In genomic region chr4:56464581-56464980, GRCh38 we compare ENCODE assay signal across 13 cellular contexts. TPM values are rescaled to one million over a fixed set of nuclear protein-coding genes. Genes with fewer than 3 reads are reported as not detected.
DNase-seq lines count a peak whose midpoint lies in the region; ATAC-seq and TF ChIP-seq lines count a peak whose summit lies in the region.
"Had no signal": no experiment of that assay in that cellular context is flagged by ENCODE, and none has a peak within 500 bp of the region (broad histone marks: within the 10 kb centered on the region; RNA-seq: fewer than 3 reads in every experiment).

No MANE protein-coding gene starts in this region.

- ATAC-seq in activated naive CD8-positive, alpha-beta T cell treated with anti-CD3 and anti-CD28 coated beads, Interleukin-2, amount 50 U/mL, for 24 hours = no peak
- ATAC-seq in GM18505 (IDR thresholded peaks at IDR 0.05; ENCODE audit: unreplicated experiment) = no peak
- ATAC-seq in GM18873 (IDR thresholded peaks at IDR 0.05; ENCODE audit: low FRiP score, unreplicated experiment) = no peak
- ATAC-seq: left cardiac atrium had no signal

- TF ChIP-seq POLR2A in GM18505 (IDR thresholded peaks at IDR 0.05; ENCODE audit: borderline replicate concordance, extremely low read depth, insufficient read depth, insufficient read length) (no peak), uterus (IDR thresholded peaks at IDR 0.05) (no peak)

- intact Hi-C loops in uterus (cut with DNase I; ENCODE audit: low total_unique reads) = no loop called here

- no peaks in the 10 kb centered on the region for H3K4me1 ChIP-seq in uterus

- no peaks in the 10 kb centered on the region for H3K9me3 Mint-ChIP-seq in activated naive CD8-positive, alpha-beta T cell treated with anti-CD3 and anti-CD28 coated beads, Interleukin-2, amount 50 U/mL, for 24 hours
- no peaks in the 10 kb centered on the region for H3K9me3 Mint-ChIP-seq in nephron
- H3K9me3 Mint-ChIP-seq: activated naive CD4-positive, alpha-beta T cell treated with anti-CD3 and anti-CD28 coated beads, Interleukin-2, amount 10 ng/mL, durations not matched to agents 7 days and 5 days; T-helper 2 cell treated with Interferon-gamma antibody and Interleukin-4, amounts not matched to agents 5 μg/mL and 100 μg/mL, for 36 hours had no signal

- peak overlapping the region; percentile 12 for H3K27ac Mint-ChIP-seq in activated naive CD8-positive, alpha-beta T cell treated with anti-CD3 and anti-CD28 coated beads, Interleukin-2, amount 50 U/mL, for 24 hours
- H3K27ac Mint-ChIP-seq in nephron = peak overlapping the region in 2 of 3 experiments; percentile 7 to 59
- H3K27ac Mint-ChIP-seq: T-helper 2 cell treated with Interferon-gamma antibody and Interleukin-4, amounts not matched to agents 5 μg/mL and 100 μg/mL, for 36 hours had no signal

- H3K4me1 Mint-ChIP-seq in activated naive CD8-positive, alpha-beta T cell treated with anti-CD3 and anti-CD28 coated beads, Interleukin-2, amount 50 U/mL, for 24 hours = peaks cover 49% of the 10 kb centered on the region
- H3K4me1 Mint-ChIP-seq in nephron = peaks cover 47% of the 10 kb centered on the region

- TF ChIP-seq CTCF in nephron (IDR thresholded peaks at IDR 0.05; ENCODE audit: unreplicated experiment in 3 of 3) (no peak), uterus (IDR thresholded peaks at IDR 0.05) (no peak)

- H3K4me3 Mint-ChIP-seq in activated naive CD8-positive, alpha-beta T cell treated with anti-CD3 and anti-CD28 coated beads, Interleukin-2, amount 50 U/mL, for 24 hours = no peak overlapping the region
- peak overlapping the region; percentile 64 to 99 (median 97) for H3K4me3 Mint-ChIP-seq in nephron
- H3K4me3 Mint-ChIP-seq: activated naive CD4-positive, alpha-beta T cell treated with anti-CD3 and anti-CD28 coated beads, Interleukin-2, amount 10 ng/mL, durations not matched to agents 7 days and 5 days had no signal

- DNase-seq in DMS53 (lab: John Stamatoyannopoulos, UW) = peak; percentile 27
- DNase-seq in DMS53 treated with DMSO at 0.1 percent for 48 hours (lab: John Stamatoyannopoulos, UW; ENCODE audit: unreplicated experiment) = no peak
- DNase-seq in M059J (ENCODE audit: low read depth) = peak; percentile 7
- no peak for DNase-seq in activated naive CD8-positive, alpha-beta T cell treated with anti-CD3 and anti-CD28 coated beads, Interleukin-2, amount 50 U/mL, for 24 hours
- no peak for DNase-seq in uterus
- DNase-seq: activated CD4-positive, alpha-beta T cell treated with anti-CD3 and anti-CD28 coated beads, Interleukin-2, amount 50 U/mL, for 1 hour; activated naive CD4-positive, alpha-beta T cell treated with anti-CD3 and anti-CD28 coated beads, Interleukin-2, amount 10 ng/mL, durations not matched to agents 7 days and 5 days; left cardiac atrium had no signal

- no peaks in the 10 kb centered on the region for H3K9me3 ChIP-seq in uterus

- H3K36me3 ChIP-seq in uterus = no peaks in the 10 kb centered on the region

- H3K27me3 Mint-ChIP-seq in activated naive CD8-positive, alpha-beta T cell treated with anti-CD3 and anti-CD28 coated beads, Interleukin-2, amount 50 U/mL, for 24 hours = no peaks in the 10 kb centered on the region
- no peaks in the 10 kb centered on the region for H3K27me3 Mint-ChIP-seq in nephron (ENCODE audit: low read depth)
- H3K27me3 Mint-ChIP-seq: activated naive CD4-positive, alpha-beta T cell treated with anti-CD3 and anti-CD28 coated beads, Interleukin-2, amount 10 ng/mL, durations not matched to agents 7 days and 5 days had no signal

- H3K27ac ChIP-seq in uterus = no peak overlapping the region

- H3K27me3 ChIP-seq in uterus = no peaks in the 10 kb centered on the region

- H3K36me3 Mint-ChIP-seq in activated naive CD8-positive, alpha-beta T cell treated with anti-CD3 and anti-CD28 coated beads, Interleukin-2, amount 50 U/mL, for 24 hours (ENCODE audit: low read depth) = peaks cover 59% of the 10 kb centered on the region
- peaks cover 27% of the 10 kb centered on the region for H3K36me3 Mint-ChIP-seq in nephron (ENCODE audit: low read depth)

- H3K4me3 ChIP-seq in uterus = no peak overlapping the region

RNA-seq across cellular contexts. Expression of gene SRP72, which starts 2.8 kb away (rescaled TPM):
- total RNA-seq in M059J (2014; rRNA removed; shearing (Covaris generic)) = 55.3 and 70.9 TPM in 2 replicates
- 100 to 1,000 TPM in 1 of 4 donors, 10 to 100 TPM in 3; 52.1 to 121 (median 68.2) TPM for total RNA-seq in uterus

RNA-seq across cellular contexts. Expression of gene PAICS, which starts 28.5 kb away (rescaled TPM):
- total RNA-seq in M059J (2014; rRNA removed; shearing (Covaris generic)) = 62.0 and 68.5 TPM in 2 replicates
- 10 to 100 TPM in 3 of 4 donors, 1 to 10 TPM in 1; 9.4 to 42.7 (median 26.4) TPM for total RNA-seq in uterus

RNA-seq across cellular contexts. Expression of gene PPAT, which starts 29.2 kb away (rescaled TPM):
- total RNA-seq in M059J (2014; rRNA removed; shearing (Covaris generic)) = 15.0 and 21.6 TPM in 2 replicates
- total RNA-seq in uterus = 10 to 100 TPM in 1 of 4 donors, 1 to 10 TPM in 3; 1.8 to 29.0 (median 6.9) TPM

RNA-seq across cellular contexts. Expression of gene ARL9, which starts 41.0 kb away (rescaled TPM):
- 0.22 and 0.27 TPM in 2 replicates for total RNA-seq in M059J (2014; rRNA removed; shearing (Covaris generic))
- total RNA-seq in uterus = 1 to 10 TPM in 1 of 4 donors, under 1 TPM in 1, not detected in 2; 0.14 to 1.7 TPM
- total RNA-seq: cardiac septum, left cardiac atrium had no signal

Comparison
In these comparisons a context has a peak if more than half of its experiments do, and no peak if none do; other contexts are left out.
1. DNase-seq: peak in DMS53 (single experiment) and M059J (single experiment); none in DMS53 treated with DMSO at 0.1 percent for 48 hours (single experiment), activated naive CD8-positive, alpha-beta T cell treated with anti-CD3 and anti-CD28 coated beads, Interleukin-2, amount 50 U/mL, for 24 hours (single experiment) and uterus (0 of 2).